Comparison of ENCODE assay signal across 1 cellular context in the genomic region with DNA sequence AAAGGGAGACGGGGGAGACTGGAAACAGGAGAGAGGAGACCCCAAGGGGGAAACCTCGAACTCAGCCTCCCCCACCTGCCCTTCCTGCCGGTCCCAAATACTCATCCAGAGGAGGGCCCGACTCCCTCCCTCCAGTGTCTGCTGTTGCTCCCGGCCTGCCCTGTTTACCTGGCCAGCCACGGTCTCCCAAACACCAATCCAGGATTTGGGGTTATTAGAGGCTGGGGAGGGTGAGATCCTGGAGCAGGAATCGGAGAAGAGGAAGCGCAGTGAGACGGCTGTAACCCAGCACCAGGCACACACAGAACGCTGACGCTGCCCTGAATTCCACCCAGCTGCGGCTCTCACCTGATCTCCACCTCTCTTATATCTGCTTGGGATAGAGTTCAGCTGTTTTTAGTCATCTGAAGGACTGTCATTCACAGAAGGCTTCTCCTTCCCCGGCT.
TF ChIP-seq lines count a peak whose summit lies in the region.

No MANE protein-coding gene starts in this region.

TF ChIP-seq in GM12878, 131 proteins besides CTCF, POLR2A, EP300 and RAD21 (continued from another document):
- TF ChIP-seq, protein P1, sequence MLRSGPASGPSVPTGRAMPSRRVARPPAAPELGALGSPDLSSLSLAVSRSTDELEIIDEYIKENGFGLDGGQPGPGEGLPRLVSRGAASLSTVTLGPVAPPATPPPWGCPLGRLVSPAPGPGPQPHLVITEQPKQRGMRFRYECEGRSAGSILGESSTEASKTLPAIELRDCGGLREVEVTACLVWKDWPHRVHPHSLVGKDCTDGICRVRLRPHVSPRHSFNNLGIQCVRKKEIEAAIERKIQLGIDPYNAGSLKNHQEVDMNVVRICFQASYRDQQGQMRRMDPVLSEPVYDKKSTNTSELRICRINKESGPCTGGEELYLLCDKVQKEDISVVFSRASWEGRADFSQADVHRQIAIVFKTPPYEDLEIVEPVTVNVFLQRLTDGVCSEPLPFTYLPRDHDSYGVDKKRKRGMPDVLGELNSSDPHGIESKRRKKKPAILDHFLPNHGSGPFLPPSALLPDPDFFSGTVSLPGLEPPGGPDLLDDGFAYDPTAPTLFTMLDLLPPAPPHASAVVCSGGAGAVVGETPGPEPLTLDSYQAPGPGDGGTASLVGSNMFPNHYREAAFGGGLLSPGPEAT (IDR thresholded peaks at IDR 0.05; ENCODE audit: low read depth) = no peak
- TF ChIP-seq ASH2L (IDR thresholded peaks at IDR 0.05; ENCODE audit: borderline replicate concordance, low read depth) (no peak), YBX1 (IDR thresholded peaks at IDR 0.05) (no peak), NR2C1 (IDR thresholded peaks at IDR 0.05) (no peak), EED (IDR thresholded peaks at IDR 0.05; ENCODE audit: low read depth) (no peak)
- TF ChIP-seq, protein P2, sequence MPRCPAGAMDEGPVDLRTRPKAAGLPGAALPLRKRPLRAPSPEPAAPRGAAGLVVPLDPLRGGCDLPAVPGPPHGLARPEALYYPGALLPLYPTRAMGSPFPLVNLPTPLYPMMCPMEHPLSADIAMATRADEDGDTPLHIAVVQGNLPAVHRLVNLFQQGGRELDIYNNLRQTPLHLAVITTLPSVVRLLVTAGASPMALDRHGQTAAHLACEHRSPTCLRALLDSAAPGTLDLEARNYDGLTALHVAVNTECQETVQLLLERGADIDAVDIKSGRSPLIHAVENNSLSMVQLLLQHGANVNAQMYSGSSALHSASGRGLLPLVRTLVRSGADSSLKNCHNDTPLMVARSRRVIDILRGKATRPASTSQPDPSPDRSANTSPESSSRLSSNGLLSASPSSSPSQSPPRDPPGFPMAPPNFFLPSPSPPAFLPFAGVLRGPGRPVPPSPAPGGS (IDR thresholded peaks at IDR 0.05; ENCODE audit: borderline replicate concordance, insufficient read depth, low read depth, low read length, poor library complexity, severe bottlenecking) = no peak
- TF ChIP-seq, protein P3, sequence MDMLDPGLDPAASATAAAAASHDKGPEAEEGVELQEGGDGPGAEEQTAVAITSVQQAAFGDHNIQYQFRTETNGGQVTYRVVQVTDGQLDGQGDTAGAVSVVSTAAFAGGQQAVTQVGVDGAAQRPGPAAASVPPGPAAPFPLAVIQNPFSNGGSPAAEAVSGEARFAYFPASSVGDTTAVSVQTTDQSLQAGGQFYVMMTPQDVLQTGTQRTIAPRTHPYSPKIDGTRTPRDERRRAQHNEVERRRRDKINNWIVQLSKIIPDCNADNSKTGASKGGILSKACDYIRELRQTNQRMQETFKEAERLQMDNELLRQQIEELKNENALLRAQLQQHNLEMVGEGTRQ (IDR thresholded peaks at IDR 0.05; ENCODE audit: borderline replicate concordance, low read depth, low read length) = no peak
